2 cellular contexts compared by ENCODE assay signal in genomic region chr18:12960846-12961397, GRCh38.
TF ChIP-seq lines count a peak whose summit lies in the region.

No MANE protein-coding gene starts in this region.

TF ChIP-seq in K562, 482 proteins besides CTCF, POLR2A, EP300 and RAD21:
- TF ChIP-seq ZNF3 (CRISPR knock-in tag; IDR thresholded peaks at IDR 0.05) (no peak), NFIC (IDR thresholded peaks at IDR 0.05) (peak; percentile 66), NRF1 (conservative IDR thresholded peaks at IDR 0.05 in 1 of 2, IDR thresholded peaks at IDR 0.05 in 1 of 2) (peak; percentile 31 to 49; a peak in 1 of 4 replicates), MYC (IDR thresholded peaks at IDR 0.05; ENCODE audit: low read depth, low read length) (peak; percentile 24; the same call in 1 of the 2 replicates), MYC (CRISPR knock-in tag; IDR thresholded peaks at IDR 0.05; ENCODE audit: borderline replicate concordance, low read depth) (no peak), FOSL1 (tag; conservative IDR thresholded peaks at IDR 0.05) (0 out of 2 replicates have a peak, but pooled peaks have one; percentile 23)

TF ChIP-seq in GM12891, 5 proteins besides CTCF, POLR2A, EP300 and RAD21:
- no peak for TF ChIP-seq TAF1 (IDR thresholded peaks at IDR 0.05; ENCODE audit: low read depth, low read length)
- no peak for TF ChIP-seq POU2F2 (IDR thresholded peaks at IDR 0.05; ENCODE audit: low read depth, low read length)
- no peak for TF ChIP-seq PAX5 (IDR thresholded peaks at IDR 0.05; ENCODE audit: insufficient read depth, low read length, severe bottlenecking)
- TF ChIP-seq SPI1 (IDR thresholded peaks at IDR 0.05; ENCODE audit: low read depth, low read length) = no peak
- TF ChIP-seq POLR2AphosphoS5 (IDR thresholded peaks at IDR 0.05; ENCODE audit: low read depth, low read length) = no peak
TF ChIP-seq in GM12891: peak in this region for 0.
